In the genomic region with DNA sequence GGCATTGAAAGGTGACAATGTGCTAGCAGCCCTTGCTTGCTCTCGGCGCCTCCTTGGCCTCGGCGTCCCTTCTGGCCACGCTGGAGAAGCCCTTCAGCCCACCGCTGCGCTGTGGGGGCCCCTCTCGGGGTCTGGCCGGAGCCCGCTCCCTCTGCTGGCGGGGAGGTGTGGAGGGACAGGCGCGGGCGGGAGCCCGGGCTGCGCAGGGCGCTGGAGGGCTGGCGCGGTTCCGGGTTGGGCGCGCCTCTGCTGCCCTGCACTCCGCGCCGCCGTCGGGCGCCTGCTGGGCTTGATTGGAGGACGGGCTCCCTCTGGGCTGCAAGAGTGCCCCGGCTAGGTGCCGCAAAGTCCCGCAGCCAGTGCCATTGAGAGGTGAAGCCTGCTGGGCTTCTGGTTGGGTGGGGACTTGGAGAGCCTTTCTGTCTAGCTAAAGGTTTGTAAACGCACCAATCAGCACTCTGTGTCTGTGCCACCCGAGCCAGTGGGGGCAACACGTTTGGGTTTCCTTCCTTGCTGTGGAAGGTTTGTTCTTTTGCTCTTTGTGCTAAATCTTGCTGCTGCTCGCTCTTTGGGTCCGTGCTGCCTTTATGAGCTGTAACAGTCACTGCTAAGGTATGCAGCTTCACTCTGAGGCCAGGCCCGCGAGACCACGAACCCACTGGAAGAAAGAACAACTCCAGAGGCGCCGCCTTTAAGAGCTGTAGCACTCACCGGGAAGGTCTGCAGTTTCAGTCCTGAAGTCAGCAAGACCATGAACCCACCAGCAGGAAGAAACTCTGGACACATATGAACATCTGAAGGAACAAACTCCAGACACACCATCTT, we compare ENCODE assay signal across 1 cellular context.
A peak's percentile ranks its signal among the peaks of the same experiment; 100 is the strongest.
TF ChIP-seq lines count a peak whose summit lies in the region.

No MANE protein-coding gene starts in this region.

TF ChIP-seq in HepG2, 621 proteins besides CTCF, POLR2A, EP300 and RAD21 (continues in another document):
- TF ChIP-seq ZSCAN25 (CRISPR knock-in tag; IDR thresholded peaks at IDR 0.05) = 0 out of 2 replicates have a peak, but pooled peaks have one; percentile 17
- TF ChIP-seq ZNF660 (CRISPR knock-in tag; IDR thresholded peaks at IDR 0.05; ENCODE audit: borderline replicate concordance, low read depth) = no peak
- TF ChIP-seq ZBTB21 (CRISPR knock-in tag; IDR thresholded peaks at IDR 0.05) = no peak
- no peak for TF ChIP-seq ZNF496 (CRISPR knock-in tag; IDR thresholded peaks at IDR 0.05; ENCODE audit: insufficient replicate concordance)
- no peak for TF ChIP-seq ZNF407 (CRISPR knock-in tag; IDR thresholded peaks at IDR 0.05; ENCODE audit: not compliant biosample characterization)
- no peak for TF ChIP-seq LCORL (IDR thresholded peaks at IDR 0.05)
- TF ChIP-seq LCORL (CRISPR knock-in tag; IDR thresholded peaks at IDR 0.05) = no peak
- TF ChIP-seq ZNF614 (CRISPR knock-in tag; IDR thresholded peaks at IDR 0.05; ENCODE audit: borderline replicate concordance) = peak; percentile 38; the same call in 1 of the 2 replicates
- TF ChIP-seq ZNF20 (CRISPR knock-in tag; IDR thresholded peaks at IDR 0.05) = no peak
- no peak for TF ChIP-seq TARDBP (CRISPR knock-in tag; IDR thresholded peaks at IDR 0.05)
- TF ChIP-seq KAT7 (CRISPR knock-in tag; IDR thresholded peaks at IDR 0.05; ENCODE audit: borderline replicate concordance) = no peak
- TF ChIP-seq NR2F6 (IDR thresholded peaks at IDR 0.05) = no peak
- no peak for TF ChIP-seq NR2F6 (CRISPR knock-in tag; IDR thresholded peaks at IDR 0.05)
- TF ChIP-seq ZNF253 (CRISPR knock-in tag; IDR thresholded peaks at IDR 0.05; ENCODE audit: borderline replicate concordance) = no peak
- TF ChIP-seq ZNF484 (CRISPR knock-in tag; IDR thresholded peaks at IDR 0.05; ENCODE audit: borderline replicate concordance, low read depth) = no peak
- peak; percentile 54 for TF ChIP-seq HNRNPLL (IDR thresholded peaks at IDR 0.05; ENCODE audit: low read depth, low read length, poor library complexity, severe bottlenecking)
- TF ChIP-seq UBTF (CRISPR knock-in tag; IDR thresholded peaks at IDR 0.05) = peak; percentile 31; the same call in 1 of the 2 replicates
- TF ChIP-seq PRDM10 (CRISPR knock-in tag; IDR thresholded peaks at IDR 0.05; ENCODE audit: low read depth) = no peak
- TF ChIP-seq SOX5 (CRISPR knock-in tag; IDR thresholded peaks at IDR 0.05; ENCODE audit: borderline replicate concordance) = no peak
- no peak for TF ChIP-seq DDIT3 (CRISPR knock-in tag; IDR thresholded peaks at IDR 0.05)
- TF ChIP-seq ZFP37 (CRISPR knock-in tag; IDR thresholded peaks at IDR 0.05; ENCODE audit: borderline replicate concordance) = no peak
- TF ChIP-seq, protein P1, sequence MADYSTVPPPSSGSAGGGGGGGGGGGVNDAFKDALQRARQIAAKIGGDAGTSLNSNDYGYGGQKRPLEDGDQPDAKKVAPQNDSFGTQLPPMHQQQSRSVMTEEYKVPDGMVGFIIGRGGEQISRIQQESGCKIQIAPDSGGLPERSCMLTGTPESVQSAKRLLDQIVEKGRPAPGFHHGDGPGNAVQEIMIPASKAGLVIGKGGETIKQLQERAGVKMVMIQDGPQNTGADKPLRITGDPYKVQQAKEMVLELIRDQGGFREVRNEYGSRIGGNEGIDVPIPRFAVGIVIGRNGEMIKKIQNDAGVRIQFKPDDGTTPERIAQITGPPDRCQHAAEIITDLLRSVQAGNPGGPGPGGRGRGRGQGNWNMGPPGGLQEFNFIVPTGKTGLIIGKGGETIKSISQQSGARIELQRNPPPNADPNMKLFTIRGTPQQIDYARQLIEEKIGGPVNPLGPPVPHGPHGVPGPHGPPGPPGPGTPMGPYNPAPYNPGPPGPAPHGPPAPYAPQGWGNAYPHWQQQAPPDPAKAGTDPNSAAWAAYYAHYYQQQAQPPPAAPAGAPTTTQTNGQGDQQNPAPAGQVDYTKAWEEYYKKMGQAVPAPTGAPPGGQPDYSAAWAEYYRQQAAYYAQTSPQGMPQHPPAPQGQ (CRISPR knock-in tag; IDR thresholded peaks at IDR 0.05; ENCODE audit: borderline replicate concordance) = no peak
- no peak for TF ChIP-seq ATF7 (IDR thresholded peaks at IDR 0.05)
- TF ChIP-seq ATF7 (CRISPR knock-in tag; IDR thresholded peaks at IDR 0.05) = no peak
- peak; percentile 53; the same call in 1 of the 2 replicates for TF ChIP-seq GMEB1 (CRISPR knock-in tag; IDR thresholded peaks at IDR 0.05; ENCODE audit: borderline replicate concordance)
- TF ChIP-seq SATB2 (CRISPR knock-in tag; IDR thresholded peaks at IDR 0.05) = no peak
- TF ChIP-seq ZNF746 (CRISPR knock-in tag; IDR thresholded peaks at IDR 0.05) = no peak
- no peak for TF ChIP-seq ZKSCAN8 (CRISPR knock-in tag; IDR thresholded peaks at IDR 0.05; ENCODE audit: borderline replicate concordance)
- no peak for TF ChIP-seq MIXL1 (CRISPR knock-in tag; IDR thresholded peaks at IDR 0.05)
- no peak for TF ChIP-seq CENPT (CRISPR knock-in tag; IDR thresholded peaks at IDR 0.05; ENCODE audit: low read depth)
